In the genomic region with DNA sequence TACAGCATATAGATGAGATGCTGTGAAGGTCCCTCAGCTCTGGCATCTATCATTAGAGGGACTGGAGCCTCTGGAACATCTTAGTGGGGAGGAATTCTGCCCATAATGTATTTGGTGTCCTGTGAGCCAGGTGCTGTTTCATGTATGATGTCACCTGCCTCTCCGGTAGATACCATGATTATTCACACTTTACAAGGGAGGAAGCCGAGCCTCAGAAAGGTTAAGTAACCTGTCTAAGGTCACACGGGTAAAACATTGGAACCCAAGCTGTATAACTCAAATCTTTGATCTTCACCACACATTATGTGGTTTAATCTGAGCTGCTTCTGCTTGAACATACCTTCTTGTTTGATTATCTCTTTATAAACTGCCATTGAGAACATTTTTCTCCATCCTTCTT, we compare ENCODE assay signal across 16 cellular contexts.
"Had no signal": no experiment of that assay in that cellular context is flagged by ENCODE, and none has a peak within 500 bp of the region (broad histone marks: within the 10 kb centered on the region; RNA-seq: fewer than 3 reads in every experiment).

No MANE protein-coding gene starts in this region.

- H3K27me3 ChIP-seq: cardiac muscle cell, pancreas, testis, upper lobe of right lung had no signal

- H3K9me3 ChIP-seq: lower lobe of right lung, neutrophil, pancreas, testis, upper lobe of right lung had no signal

- H3K4me3 ChIP-seq: cardiac muscle cell, lower lobe of right lung, pancreas, smooth muscle cell, testis, upper lobe of right lung had no signal

- H3K27me3 Mint-ChIP-seq: activated naive CD8-positive, alpha-beta T cell treated with anti-CD3 and anti-CD28 coated beads for 36 hours had no signal

- H3K9me3 Mint-ChIP-seq: activated naive CD8-positive, alpha-beta T cell treated with anti-CD3 and anti-CD28 coated beads for 36 hours; natural killer cell; stimulated activated naive CD8-positive, alpha-beta T cell treated with anti-CD3 and anti-CD28 coated beads, Interleukin-15, amount 100 ng/mL, for 72 hours had no signal

- H3K36me3 Mint-ChIP-seq: activated naive CD8-positive, alpha-beta T cell treated with anti-CD3 and anti-CD28 coated beads for 36 hours; natural killer cell had no signal

- H3K27ac Mint-ChIP-seq: activated naive CD8-positive, alpha-beta T cell treated with anti-CD3 and anti-CD28 coated beads for 36 hours; natural killer cell had no signal

- H3K36me3 ChIP-seq: cardiac muscle cell, lower lobe of right lung, neutrophil, pancreas, upper lobe of right lung had no signal

- H3K4me1 ChIP-seq: lower lobe of right lung, pancreas, testis, upper lobe of right lung had no signal

- H3K4me1 Mint-ChIP-seq: natural killer cell had no signal

- H3K4me3 Mint-ChIP-seq: activated naive CD8-positive, alpha-beta T cell treated with anti-CD3 and anti-CD28 coated beads for 36 hours; natural killer cell; stimulated activated naive CD8-positive, alpha-beta T cell treated with anti-CD3 and anti-CD28 coated beads, Interleukin-15, amount 100 ng/mL, for 72 hours had no signal

- DNase-seq: activated CD4-positive, alpha-beta T cell treated with anti-CD3 and anti-CD28 coated beads, Interleukin-2, amount 50 U/mL, for 1 hour; activated naive CD4-positive, alpha-beta T cell; activated naive CD8-positive, alpha-beta T cell treated with anti-CD3 and anti-CD28 coated beads for 36 hours; amniotic stem cell; lower lobe of right lung; natural killer cell; pancreas; stimulated activated CD4-positive, alpha-beta T cell treated with anti-CD3 and anti-CD28 coated beads, Interleukin-4, amount 100 ng/mL, for 1 hour; stimulated activated naive CD8-positive, alpha-beta T cell treated with anti-CD3 and anti-CD28 coated beads, Interleukin-15, amount 100 ng/mL, for 72 hours; testis; upper lobe of right lung had no signal

- H3K27ac ChIP-seq: cardiac muscle cell, lower lobe of right lung, neutrophil, pancreas, testis, upper lobe of right lung had no signal

- ATAC-seq: activated CD4-positive, CD25-positive, alpha-beta regulatory T cell treated with anti-CD3 and anti-CD28 coated beads, Interleukin-2, amount 50 U/mL, for 24 hours; lower lobe of right lung; natural killer cell; pancreas; sciatic nerve; stimulated activated naive CD8-positive, alpha-beta T cell treated with anti-CD3 and anti-CD28 coated beads, Interleukin-15, amount 100 ng/mL, for 72 hours; upper lobe of right lung had no signal
